ENCODE assay signal across 8 cellular contexts in the genomic region with DNA sequence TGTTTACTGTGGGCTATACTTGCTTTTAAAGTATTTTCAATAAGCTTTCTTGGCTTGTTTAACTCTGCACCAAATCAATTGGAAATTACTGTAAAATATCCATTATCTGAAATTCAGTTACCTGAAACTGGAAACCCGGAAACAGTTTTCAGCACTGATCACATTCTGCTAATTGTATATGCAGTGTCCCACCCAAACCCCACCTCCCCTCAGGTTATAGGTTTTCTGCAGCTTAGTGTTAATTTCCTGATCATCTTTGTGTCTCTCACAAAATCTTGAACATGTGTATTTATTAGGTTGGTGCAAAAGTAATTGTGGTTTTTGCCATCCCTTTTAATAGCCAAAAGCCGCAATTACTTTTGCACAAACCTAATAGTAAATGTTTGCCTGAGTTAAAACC. TPM values are rescaled to one million over a fixed set of nuclear protein-coding genes. Genes with fewer than 3 reads are reported as not detected.
A peak's percentile ranks its signal among the peaks of the same experiment; 100 is the strongest.
DNase-seq lines count a peak whose midpoint lies in the region; TF ChIP-seq lines count a peak whose summit lies in the region.

No MANE protein-coding gene starts in this region.

- peaks cover 53% of the 10 kb centered on the region for H3K4me1 Mint-ChIP-seq in activated T-cell treated with anti-CD3 and anti-CD28 coated beads, Interleukin-2, amount 50 U/mL, for 24 hours (ENCODE audit: low read depth)
- H3K4me1 Mint-ChIP-seq in activated naive CD8-positive, alpha-beta T cell treated with anti-CD3 and anti-CD28 coated beads for 36 hours: peaks cover 31% of the 10 kb centered on the region

- peak overlapping the region; percentile 88 to 99 for H3K9ac ChIP-seq in liver (ENCODE audit: low read depth in 1 of 2, low read length in 2 of 2)

- no peak for TF ChIP-seq RAD21 in liver (IDR thresholded peaks at IDR 0.05)

- H3K9me3 ChIP-seq in liver (ENCODE audit: control insufficient read depth in 4 of 4, low read length in 3 of 4) (no peaks in the 10 kb centered on the region), thymus (ENCODE audit: control insufficient read depth) (no peaks in the 10 kb centered on the region)

- WGBS in liver: 32% methylated on average over 2 of the region's 2 CpGs
- WGBS in thymus: 49% methylated on average over 2 of the region's 2 CpGs

- TF ChIP-seq CTCF in liver (IDR thresholded peaks at IDR 0.05; ENCODE audit: low read depth, low read length, missing input control) (no peak), RWPE1 (conservative IDR thresholded peaks at IDR 0.05; ENCODE audit: low read depth) (no peak)

- H3K27me3 Mint-ChIP-seq in activated T-cell treated with anti-CD3 and anti-CD28 coated beads, Interleukin-2, amount 50 U/mL, for 24 hours: no peaks in the 10 kb centered on the region
- H3K27me3 Mint-ChIP-seq in activated naive CD8-positive, alpha-beta T cell treated with anti-CD3 and anti-CD28 coated beads for 36 hours: no peaks in the 10 kb centered on the region

- H3K27ac ChIP-seq in liver (ENCODE audit: low read depth in 1 of 2, low read length in 2 of 2): peak overlapping the region; percentile 90 to 97
- no peak overlapping the region for H3K27ac ChIP-seq in thymus (ENCODE audit: low read depth)
- H3K27ac ChIP-seq in RWPE1: no peak overlapping the region

- H3K4me3 Mint-ChIP-seq in activated T-cell treated with anti-CD3 and anti-CD28 coated beads, Interleukin-2, amount 50 U/mL, for 24 hours: peak overlapping the region; percentile 92
- peak overlapping the region; percentile 92 for H3K4me3 Mint-ChIP-seq in activated naive CD8-positive, alpha-beta T cell treated with anti-CD3 and anti-CD28 coated beads for 36 hours

- H3K36me3 Mint-ChIP-seq in activated T-cell treated with anti-CD3 and anti-CD28 coated beads, Interleukin-2, amount 50 U/mL, for 24 hours (ENCODE audit: low read depth): peaks cover 15% of the 10 kb centered on the region
- peaks cover 4% of the 10 kb centered on the region for H3K36me3 Mint-ChIP-seq in activated naive CD8-positive, alpha-beta T cell treated with anti-CD3 and anti-CD28 coated beads for 36 hours

- H3K27me3 ChIP-seq in liver (ENCODE audit: control insufficient read depth in 4 of 4, insufficient read depth in 4 of 4, low read length in 3 of 4) (no peaks in the 10 kb centered on the region), thymus (ENCODE audit: control insufficient read depth, insufficient read depth) (no peaks in the 10 kb centered on the region)

- POLR2A ChIA-PET in RWPE1 (lab: Yijun Ruan, JAX; ENCODE audit: low non-redundant PET): no interaction called here

- CTCF ChIA-PET in RWPE1 (lab: Yijun Ruan, JAX): interaction anchor here (0.6 to 1.3 kb wide), 2 partner anchors 52 to 71 kb away, joined by 3 to 6 read pairs; no protein-coding TSS in a partner anchor

- no peak for DNase-seq in activated T-cell treated with anti-CD3 and anti-CD28 coated beads, Interleukin-2, amount 50 U/mL, for 24 hours
- no peak for DNase-seq in activated T-cell treated with anti-CD3 and anti-CD28 coated beads, Interleukin-2, amount 50 U/mL, for 48 hours
- DNase-seq in activated naive CD8-positive, alpha-beta T cell treated with anti-CD3 and anti-CD28 coated beads for 36 hours: no peak
- no peak for DNase-seq in HT-29 (ENCODE audit: low spot score)
- DNase-seq in RWPE1 (ENCODE audit: low spot score): no peak
- no peak for DNase-seq in activated CD4-positive, alpha-beta T cell treated with anti-CD3 and anti-CD28 coated beads, Interleukin-2, amount 50 U/mL, for 48 hours

- H3K4me3 ChIP-seq in liver (ENCODE audit: low read depth in 1 of 3, low read length in 3 of 3): peak overlapping the region; percentile 95 to 99 (median 98)
- peak overlapping the region; percentile 72 for H3K4me3 ChIP-seq in thymus (ENCODE audit: low read length)

- H3K4me1 ChIP-seq in liver (ENCODE audit: control insufficient read depth in 4 of 4, insufficient read depth in 4 of 4, low read length in 3 of 4) (peaks cover 0 to 24% (median 9%) of the 10 kb centered on the region in 4 donors), thymus (ENCODE audit: control insufficient read depth, insufficient read depth, low read length) (peaks cover 6% of the 10 kb centered on the region)

- H3K36me3 ChIP-seq in liver (ENCODE audit: control insufficient read depth in 4 of 4, insufficient read depth in 3 of 4, low read depth in 1 of 4, low read length in 3 of 4) (no peaks in the 10 kb centered on the region), thymus (ENCODE audit: control insufficient read depth, insufficient read depth) (no peaks in the 10 kb centered on the region)

- H3K27ac Mint-ChIP-seq in activated T-cell treated with anti-CD3 and anti-CD28 coated beads, Interleukin-2, amount 50 U/mL, for 24 hours: peak overlapping the region; percentile 91
- peak overlapping the region; percentile 87 for H3K27ac Mint-ChIP-seq in activated naive CD8-positive, alpha-beta T cell treated with anti-CD3 and anti-CD28 coated beads for 36 hours

- no peaks in the 10 kb centered on the region for H3K9me3 Mint-ChIP-seq in activated T-cell treated with anti-CD3 and anti-CD28 coated beads, Interleukin-2, amount 50 U/mL, for 24 hours
- H3K9me3 Mint-ChIP-seq in activated naive CD8-positive, alpha-beta T cell treated with anti-CD3 and anti-CD28 coated beads for 36 hours: peaks cover 2% of the 10 kb centered on the region

TF ChIP-seq in liver, 16 proteins besides CTCF, POLR2A, EP300 and RAD21:
- TF ChIP-seq, protein P1, sequence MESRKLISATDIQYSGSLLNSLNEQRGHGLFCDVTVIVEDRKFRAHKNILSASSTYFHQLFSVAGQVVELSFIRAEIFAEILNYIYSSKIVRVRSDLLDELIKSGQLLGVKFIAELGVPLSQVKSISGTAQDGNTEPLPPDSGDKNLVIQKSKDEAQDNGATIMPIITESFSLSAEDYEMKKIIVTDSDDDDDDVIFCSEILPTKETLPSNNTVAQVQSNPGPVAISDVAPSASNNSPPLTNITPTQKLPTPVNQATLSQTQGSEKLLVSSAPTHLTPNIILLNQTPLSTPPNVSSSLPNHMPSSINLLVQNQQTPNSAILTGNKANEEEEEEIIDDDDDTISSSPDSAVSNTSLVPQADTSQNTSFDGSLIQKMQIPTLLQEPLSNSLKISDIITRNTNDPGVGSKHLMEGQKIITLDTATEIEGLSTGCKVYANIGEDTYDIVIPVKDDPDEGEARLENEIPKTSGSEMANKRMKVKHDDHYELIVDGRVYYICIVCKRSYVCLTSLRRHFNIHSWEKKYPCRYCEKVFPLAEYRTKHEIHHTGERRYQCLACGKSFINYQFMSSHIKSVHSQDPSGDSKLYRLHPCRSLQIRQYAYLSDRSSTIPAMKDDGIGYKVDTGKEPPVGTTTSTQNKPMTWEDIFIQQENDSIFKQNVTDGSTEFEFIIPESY (IDR thresholded peaks at IDR 0.05): no peak
- TF ChIP-seq HNF4G (IDR thresholded peaks at IDR 0.05) (no peak), YY1 (IDR thresholded peaks at IDR 0.05) (no peak), FOXA2 (IDR thresholded peaks at IDR 0.05) (no peak), JUND (IDR thresholded peaks at IDR 0.05) (no peak), TAF1 (conservative IDR thresholded peaks at IDR 0.05) (no peak), FOXA1 (IDR thresholded peaks at IDR 0.05) (no peak), NR2F2 (IDR thresholded peaks at IDR 0.05) (no peak)
- TF ChIP-seq, protein P2, sequence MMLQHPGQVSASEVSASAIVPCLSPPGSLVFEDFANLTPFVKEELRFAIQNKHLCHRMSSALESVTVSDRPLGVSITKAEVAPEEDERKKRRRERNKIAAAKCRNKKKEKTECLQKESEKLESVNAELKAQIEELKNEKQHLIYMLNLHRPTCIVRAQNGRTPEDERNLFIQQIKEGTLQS (IDR thresholded peaks at IDR 0.05): no peak
- TF ChIP-seq, protein P3, sequence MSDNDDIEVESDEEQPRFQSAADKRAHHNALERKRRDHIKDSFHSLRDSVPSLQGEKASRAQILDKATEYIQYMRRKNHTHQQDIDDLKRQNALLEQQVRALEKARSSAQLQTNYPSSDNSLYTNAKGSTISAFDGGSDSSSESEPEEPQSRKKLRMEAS (IDR thresholded peaks at IDR 0.05): no peak
- TF ChIP-seq, protein P4, sequence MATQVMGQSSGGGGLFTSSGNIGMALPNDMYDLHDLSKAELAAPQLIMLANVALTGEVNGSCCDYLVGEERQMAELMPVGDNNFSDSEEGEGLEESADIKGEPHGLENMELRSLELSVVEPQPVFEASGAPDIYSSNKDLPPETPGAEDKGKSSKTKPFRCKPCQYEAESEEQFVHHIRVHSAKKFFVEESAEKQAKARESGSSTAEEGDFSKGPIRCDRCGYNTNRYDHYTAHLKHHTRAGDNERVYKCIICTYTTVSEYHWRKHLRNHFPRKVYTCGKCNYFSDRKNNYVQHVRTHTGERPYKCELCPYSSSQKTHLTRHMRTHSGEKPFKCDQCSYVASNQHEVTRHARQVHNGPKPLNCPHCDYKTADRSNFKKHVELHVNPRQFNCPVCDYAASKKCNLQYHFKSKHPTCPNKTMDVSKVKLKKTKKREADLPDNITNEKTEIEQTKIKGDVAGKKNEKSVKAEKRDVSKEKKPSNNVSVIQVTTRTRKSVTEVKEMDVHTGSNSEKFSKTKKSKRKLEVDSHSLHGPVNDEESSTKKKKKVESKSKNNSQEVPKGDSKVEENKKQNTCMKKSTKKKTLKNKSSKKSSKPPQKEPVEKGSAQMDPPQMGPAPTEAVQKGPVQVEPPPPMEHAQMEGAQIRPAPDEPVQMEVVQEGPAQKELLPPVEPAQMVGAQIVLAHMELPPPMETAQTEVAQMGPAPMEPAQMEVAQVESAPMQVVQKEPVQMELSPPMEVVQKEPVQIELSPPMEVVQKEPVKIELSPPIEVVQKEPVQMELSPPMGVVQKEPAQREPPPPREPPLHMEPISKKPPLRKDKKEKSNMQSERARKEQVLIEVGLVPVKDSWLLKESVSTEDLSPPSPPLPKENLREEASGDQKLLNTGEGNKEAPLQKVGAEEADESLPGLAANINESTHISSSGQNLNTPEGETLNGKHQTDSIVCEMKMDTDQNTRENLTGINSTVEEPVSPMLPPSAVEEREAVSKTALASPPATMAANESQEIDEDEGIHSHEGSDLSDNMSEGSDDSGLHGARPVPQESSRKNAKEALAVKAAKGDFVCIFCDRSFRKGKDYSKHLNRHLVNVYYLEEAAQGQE (IDR thresholded peaks at IDR 0.05): no peak

RNA-seq across cellular contexts. Expression of a gene that starts 1.3 kb away (rescaled TPM):
- total RNA-seq in activated naive CD8-positive, alpha-beta T cell treated with anti-CD3 and anti-CD28 coated beads for 36 hours: 10 to 100 TPM; 40.6 to 41.9 TPM
- 10 to 100 TPM; 39.2 to 57.0 TPM for total RNA-seq in liver
- polyA plus RNA-seq in liver (10 to 100 TPM; 25.5 to 29.3 TPM), thymus (47.1 TPM)
- total RNA-seq in HT-29 (2014; rRNA removed; shearing (Covaris generic)): 18.2 and 22.0 TPM in 2 replicates

Comparison
In these comparisons a context has a peak if more than half of its experiments do, and no peak if none do; other contexts are left out.
1. H3K27ac ChIP-seq: peak in liver (2 of 2); none in thymus (single experiment) and RWPE1 (single experiment).